1 cellular context compared by ENCODE assay signal in genomic region chr18:22936515-22936914, GRCh38.
TF ChIP-seq lines count a peak whose summit lies in the region.

No MANE protein-coding gene starts in this region.

TF ChIP-seq in K562, 482 proteins besides CTCF, POLR2A, EP300 and RAD21 (continued from another document):
- TF ChIP-seq ARID4B (CRISPR knock-in tag; IDR thresholded peaks at IDR 0.05) (no peak), CEBPG (CRISPR knock-in tag; IDR thresholded peaks at IDR 0.05) (no peak), CEBPG (tag; conservative IDR thresholded peaks at IDR 0.05 in 1 of 2, IDR thresholded peaks at IDR 0.05 in 1 of 2) (0 out of 4 replicates have a peak, but pooled peaks of 1 of the 2 experiments have one; percentile 10), NCOA2 (IDR thresholded peaks at IDR 0.05; ENCODE audit: partially characterized antibody in 2 of 2) (no peak)
